Comparison of ENCODE assay signal across 9 cellular contexts in genomic region chr2:42566837-42567251, GRCh38. TPM values are rescaled to one million over a fixed set of nuclear protein-coding genes. Genes with fewer than 3 reads are reported as not detected.
DNase-seq lines count a peak whose midpoint lies in the region; ATAC-seq and TF ChIP-seq lines count a peak whose summit lies in the region.
"Had no signal": no experiment of that assay in that cellular context is flagged by ENCODE, and none has a peak within 500 bp of the region (broad histone marks: within the 10 kb centered on the region; RNA-seq: fewer than 3 reads in every experiment).

No MANE protein-coding gene starts in this region.

- H3K4ac ChIP-seq in mesenchymal stem cell (ENCODE audit: low read depth in 1 of 2, low read length in 2 of 2) = no peak overlapping the region

- TF ChIP-seq POLR2A in NB4 (IDR thresholded peaks at IDR 0.05; ENCODE audit: extremely low read depth, insufficient read length) = no peak

- H3K4me1 ChIP-seq in mesenchymal stem cell (ENCODE audit: control insufficient read depth, insufficient read depth, low read depth, low read length) = peaks cover 8% of the 10 kb centered on the region

- H2BK12ac ChIP-seq in mesenchymal stem cell (ENCODE audit: low read length in 2 of 2) = no peak overlapping the region

- no peak overlapping the region for H4K91ac ChIP-seq in mesenchymal stem cell (ENCODE audit: low read length)

- H2AFZ ChIP-seq in mesenchymal stem cell (ENCODE audit: low read depth, low read length) = no peak overlapping the region

- H3K4me3 ChIP-seq in GM12865 (ENCODE audit: low read depth, low read length) (no peak overlapping the region), NB4 (ENCODE audit: low read depth, low read length) (no peak overlapping the region), mesenchymal stem cell (ENCODE audit: insufficient read depth in 1 of 2, low read depth in 1 of 2, low read length in 2 of 2) (no peak overlapping the region)

- peaks cover 1% of the 10 kb centered on the region for H3K79me1 ChIP-seq in mesenchymal stem cell (replicated peaks; ENCODE audit: low read length, poor library complexity, severe bottlenecking)

- no peak overlapping the region for H3K9ac ChIP-seq in mesenchymal stem cell (ENCODE audit: low read length)

- H2BK120ac ChIP-seq in mesenchymal stem cell (ENCODE audit: low read depth, low read length) = no peak overlapping the region

- no peak overlapping the region for H3K4me2 ChIP-seq in mesenchymal stem cell (ENCODE audit: low read length, poor library complexity, severe bottlenecking)

- no peak overlapping the region for H3K14ac ChIP-seq in mesenchymal stem cell (ENCODE audit: low read length in 2 of 2)

- no peak for TF ChIP-seq CTCF in GM12865 (IDR thresholded peaks at IDR 0.05; ENCODE audit: insufficient read depth, low read depth, low read length, missing control alignments)
- TF ChIP-seq CTCF in NB4 (IDR thresholded peaks at IDR 0.05; ENCODE audit: low read depth, low read length) = no peak

- no peak overlapping the region for H2BK15ac ChIP-seq in mesenchymal stem cell (ENCODE audit: low read depth, poor library complexity, severe bottlenecking)

- H2AK5ac ChIP-seq in mesenchymal stem cell (ENCODE audit: low read length, severe bottlenecking) = no peak overlapping the region

- ATAC-seq in GM21717 (IDR thresholded peaks at IDR 0.05; ENCODE audit: unreplicated experiment) (peak; percentile 57), GM18519 (IDR thresholded peaks at IDR 0.05; ENCODE audit: low FRiP score, unreplicated experiment) (no peak)

- H3K18ac ChIP-seq in mesenchymal stem cell (ENCODE audit: low read depth in 1 of 2, low read length in 2 of 2) = no peak overlapping the region

- no peak overlapping the region for H2BK5ac ChIP-seq in mesenchymal stem cell (ENCODE audit: low read depth, low read length, poor library complexity, severe bottlenecking)

- no peak overlapping the region for H4K8ac ChIP-seq in mesenchymal stem cell (ENCODE audit: low read length)

- DNase-seq in GM12865 (ENCODE audit: low read depth) (peak; percentile 78), NB4 (ENCODE audit: low read depth) (peak; percentile 21), mesenchymal stem cell (peak; percentile 16), NCI-H2171 (lab: John Stamatoyannopoulos, UW) (no peak), AML-193 (lab: John Stamatoyannopoulos, UW) (no peak)
- DNase-seq in stimulated activated CD4-positive, alpha-beta T cell treated with anti-CD3 and anti-CD28 coated beads, Interleukin-12 subunit alpha, Interleukin-12 subunit beta, amount 100 ng/mL, for 4 hours = no peak
- DNase-seq: NCI-H2029 had no signal

- no CpG with 5 or more reads among the region's 1 CpG for WGBS in mesenchymal stem cell

- H3K23ac ChIP-seq in mesenchymal stem cell (ENCODE audit: low read length in 2 of 2) = no peak overlapping the region

- no peaks in the 10 kb centered on the region for H3K9me3 ChIP-seq in mesenchymal stem cell (ENCODE audit: control insufficient read depth, low read length)

- H3K27ac ChIP-seq in mesenchymal stem cell (ENCODE audit: low read length, poor library complexity, severe bottlenecking) = peak overlapping the region; percentile 21

- H3K27me3 ChIP-seq in mesenchymal stem cell (ENCODE audit: control insufficient read depth in 1 of 2, insufficient read depth in 1 of 2, low read length in 2 of 2) = peaks cover 3 to 8% of the 10 kb centered on the region in 2 experiments

- H3K36me3 ChIP-seq in mesenchymal stem cell (ENCODE audit: control insufficient read depth in 1 of 2, insufficient read depth in 2 of 2, low read depth in 1 of 2, low read length in 2 of 2) = peaks cover 3 to 4% of the 10 kb centered on the region in 2 experiments

RNA-seq across cellular contexts. Expression of gene MTA3, which starts 1.6 kb away (rescaled TPM):
- 36.0 TPM for polyA plus RNA-seq in mesenchymal stem cell (2013, experiment 1 of 2)
- polyA plus RNA-seq in mesenchymal stem cell (2013, experiment 2 of 2) = 41.0 TPM

Comparison
In these comparisons a context has a peak if more than half of its experiments do, and no peak if none do; other contexts are left out.
1. DNase-seq: peak in GM12865 (single experiment), NB4 (single experiment) and mesenchymal stem cell (single experiment); none in NCI-H2171 (single experiment), stimulated activated CD4-positive, alpha-beta T cell treated with anti-CD3 and anti-CD28 coated beads, Interleukin-12 subunit alpha, Interleukin-12 subunit beta, amount 100 ng/mL, for 4 hours (single experiment) and AML-193 (0 of 2).